Comparison of ENCODE assay signal across 1 cellular context in the genomic region with DNA sequence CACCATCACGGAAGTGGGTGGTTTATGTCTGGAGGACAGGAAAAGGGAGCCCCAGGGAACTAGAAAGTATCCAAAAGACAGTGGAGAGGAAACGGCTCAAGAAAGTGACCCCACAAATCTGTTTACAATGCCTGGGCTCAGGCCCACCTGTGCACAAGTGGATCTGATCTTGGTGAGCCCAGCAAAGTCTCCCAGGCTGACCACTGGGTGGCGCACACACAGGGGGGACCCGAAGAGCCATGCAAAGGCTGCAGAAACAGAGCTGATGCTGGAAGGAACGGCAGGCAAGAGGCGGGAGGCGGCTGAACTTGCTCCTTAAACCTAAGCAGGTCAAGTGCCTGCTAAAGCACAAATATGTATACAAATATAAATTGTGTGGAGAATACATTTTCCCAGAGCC.
TF ChIP-seq lines count a peak whose summit lies in the region.

No MANE protein-coding gene starts in this region.

TF ChIP-seq in HCT116, 20 proteins besides CTCF, POLR2A, EP300 and RAD21 (continued from another document):
- TF ChIP-seq SRF (IDR thresholded peaks at IDR 0.05; ENCODE audit: low read depth) (no peak), EZH2 (IDR thresholded peaks at IDR 0.05) (no peak), CBX3 (IDR thresholded peaks at IDR 0.05; ENCODE audit: low read depth) (no peak), ZNF274 (IDR thresholded peaks at IDR 0.05; ENCODE audit: low read depth, low read length) (no peak), FOSL1 (IDR thresholded peaks at IDR 0.05; ENCODE audit: low read depth) (no peak)
- TF ChIP-seq, protein P1, sequence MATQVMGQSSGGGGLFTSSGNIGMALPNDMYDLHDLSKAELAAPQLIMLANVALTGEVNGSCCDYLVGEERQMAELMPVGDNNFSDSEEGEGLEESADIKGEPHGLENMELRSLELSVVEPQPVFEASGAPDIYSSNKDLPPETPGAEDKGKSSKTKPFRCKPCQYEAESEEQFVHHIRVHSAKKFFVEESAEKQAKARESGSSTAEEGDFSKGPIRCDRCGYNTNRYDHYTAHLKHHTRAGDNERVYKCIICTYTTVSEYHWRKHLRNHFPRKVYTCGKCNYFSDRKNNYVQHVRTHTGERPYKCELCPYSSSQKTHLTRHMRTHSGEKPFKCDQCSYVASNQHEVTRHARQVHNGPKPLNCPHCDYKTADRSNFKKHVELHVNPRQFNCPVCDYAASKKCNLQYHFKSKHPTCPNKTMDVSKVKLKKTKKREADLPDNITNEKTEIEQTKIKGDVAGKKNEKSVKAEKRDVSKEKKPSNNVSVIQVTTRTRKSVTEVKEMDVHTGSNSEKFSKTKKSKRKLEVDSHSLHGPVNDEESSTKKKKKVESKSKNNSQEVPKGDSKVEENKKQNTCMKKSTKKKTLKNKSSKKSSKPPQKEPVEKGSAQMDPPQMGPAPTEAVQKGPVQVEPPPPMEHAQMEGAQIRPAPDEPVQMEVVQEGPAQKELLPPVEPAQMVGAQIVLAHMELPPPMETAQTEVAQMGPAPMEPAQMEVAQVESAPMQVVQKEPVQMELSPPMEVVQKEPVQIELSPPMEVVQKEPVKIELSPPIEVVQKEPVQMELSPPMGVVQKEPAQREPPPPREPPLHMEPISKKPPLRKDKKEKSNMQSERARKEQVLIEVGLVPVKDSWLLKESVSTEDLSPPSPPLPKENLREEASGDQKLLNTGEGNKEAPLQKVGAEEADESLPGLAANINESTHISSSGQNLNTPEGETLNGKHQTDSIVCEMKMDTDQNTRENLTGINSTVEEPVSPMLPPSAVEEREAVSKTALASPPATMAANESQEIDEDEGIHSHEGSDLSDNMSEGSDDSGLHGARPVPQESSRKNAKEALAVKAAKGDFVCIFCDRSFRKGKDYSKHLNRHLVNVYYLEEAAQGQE (IDR thresholded peaks at IDR 0.05; ENCODE audit: low read depth) = no peak
